ENCODE assay signal across 8 cellular contexts in genomic region chr6:6749791-6750434, GRCh38.
DNase-seq lines count a peak whose midpoint lies in the region; ATAC-seq and TF ChIP-seq lines count a peak whose summit lies in the region.

No MANE protein-coding gene starts in this region.

- H3K36me3 ChIP-seq in A673 (ENCODE audit: insufficient read depth, low read length, poor library complexity, severe bottlenecking) (no peaks in the 10 kb centered on the region), WERI-Rb-1 (no peaks in the 10 kb centered on the region), muscle layer of colon (ENCODE audit: insufficient read depth, low read length) (no peaks in the 10 kb centered on the region)

- no TSS peak for BruUV-seq in A673 (replicated peaks; lab: Mats Ljungman, UMichigan)

- CTCF ChIA-PET in A673 (lab: Charles Lee), result no interaction called here

- TF ChIP-seq CTCF in A673 (conservative IDR thresholded peaks at IDR 0.05; ENCODE audit: low read depth, low read length) (no peak), WERI-Rb-1 (IDR thresholded peaks at IDR 0.05; ENCODE audit: low read depth, low read length) (peak; percentile 44; the same call in 1 of the 2 replicates)

- H3K27me3 ChIP-seq in A673 (replicated peaks; ENCODE audit: insufficient read depth, low read depth, low read length, poor library complexity) (no peaks in the 10 kb centered on the region), WERI-Rb-1 (ENCODE audit: insufficient read depth, low read depth, severe bottlenecking) (no peaks in the 10 kb centered on the region), muscle layer of colon (ENCODE audit: control insufficient read depth in 1 of 2, insufficient read depth in 2 of 2, low read length in 2 of 2) (no peaks in the 10 kb centered on the region)

- intact Hi-C loops in A673 (cut with micrococcal nuclease; ENCODE audit: unreplicated experiment), result no loop called here

- H3K9me3 ChIP-seq in A673 (ENCODE audit: low read depth, low read length, poor library complexity, severe bottlenecking), result no peaks in the 10 kb centered on the region
- peaks cover 3% of the 10 kb centered on the region for H3K9me3 ChIP-seq in WERI-Rb-1 (ENCODE audit: severe bottlenecking)
- no peaks in the 10 kb centered on the region for H3K9me3 ChIP-seq in muscle layer of colon (ENCODE audit: low read length)

- ATAC-seq in GM21786 (IDR thresholded peaks at IDR 0.05; ENCODE audit: unreplicated experiment) (no peak), HG03175 (IDR thresholded peaks at IDR 0.05; ENCODE audit: unreplicated experiment) (no peak)

- POLR2A ChIA-PET in A673 (lab: Charles Lee; ENCODE audit: low non-redundant PET), result no interaction called here

- H3K27ac ChIP-seq in A673 (ENCODE audit: low read depth, low read length, poor library complexity, severe bottlenecking) (peak overlapping the region; percentile 72), WERI-Rb-1 (peak overlapping the region; percentile 84), epithelial cell of prostate (no peak overlapping the region), muscle layer of colon (ENCODE audit: low read depth, low read length) (peak overlapping the region; percentile 56)

- peak; percentile 76 for DNase-seq in A673 (ENCODE audit: low spot score)
- peak; percentile 95 for DNase-seq in HT1080 (ENCODE audit: low read depth)
- peak; percentile 88 for DNase-seq in WERI-Rb-1
- peak; percentile 36 for DNase-seq in epithelial cell of prostate (ENCODE audit: low read depth, low spot score)
- peak; percentile 50 for DNase-seq in stromal cell of bone marrow (ENCODE audit: low read depth)

- no peak overlapping the region for H3K4me3 ChIP-seq in A673 (ENCODE audit: low read depth, low read length, poor library complexity, severe bottlenecking)
- H3K4me3 ChIP-seq in WERI-Rb-1 (ENCODE audit: low read depth, low read length), result peak overlapping the region; percentile 0
- H3K4me3 ChIP-seq in muscle layer of colon (ENCODE audit: low read depth in 1 of 2, low read length in 2 of 2), result peak overlapping the region; percentile 17 to 25

- H3K4me1 ChIP-seq in A673 (ENCODE audit: insufficient read depth, low read length, poor library complexity, severe bottlenecking), result peaks cover 50% of the 10 kb centered on the region
- H3K4me1 ChIP-seq in muscle layer of colon (ENCODE audit: insufficient read depth, low read length), result peaks cover 37% of the 10 kb centered on the region

- no peak overlapping the region for H3K9ac ChIP-seq in muscle layer of colon (ENCODE audit: low read length)

Comparison
In these comparisons a context has a peak if more than half of its experiments do, and no peak if none do; other contexts are left out.
1. DNase-seq: peak in every context shown above with its lines; median percentile 95 in HT1080; 88 in WERI-Rb-1; 76 in A673; 50 in stromal cell of bone marrow; 36 in epithelial cell of prostate.